Comparison of ENCODE assay signal across 4 cellular contexts in the genomic region with DNA sequence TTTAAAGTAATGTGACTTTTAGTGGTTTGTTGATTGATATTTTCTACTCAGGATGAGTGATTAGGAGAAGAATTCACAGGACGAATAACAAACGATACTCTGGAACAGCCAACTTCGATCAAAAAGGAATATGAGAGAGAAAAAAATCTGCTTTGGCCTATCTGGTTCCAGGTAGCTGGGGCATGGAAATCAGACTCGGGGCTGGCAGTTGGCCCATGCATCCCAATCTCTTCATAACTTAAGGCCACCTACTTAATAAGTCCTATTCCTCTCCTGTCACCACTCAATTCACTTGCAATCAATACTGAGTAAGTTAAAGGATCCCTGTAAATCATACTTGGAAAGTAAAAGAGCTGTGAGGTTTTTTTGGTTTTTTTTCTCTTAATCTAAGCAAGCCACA.
"Had no signal": no experiment of that assay in that cellular context is flagged by ENCODE, and none has a peak within 500 bp of the region (broad histone marks: within the 10 kb centered on the region; RNA-seq: fewer than 3 reads in every experiment).

No MANE protein-coding gene starts in this region.

- ATAC-seq: HepG2, K562 had no signal

- H3K27ac ChIP-seq: HL-60 had no signal

- DNase-seq: IMR-90 had no signal

- H3K4me3 ChIP-seq: K562 had no signal
